26 cellular contexts compared by ENCODE assay signal in genomic region chr7:32169236-32169635, GRCh38.
"Had no signal": no experiment of that assay in that cellular context is flagged by ENCODE, and none has a peak within 500 bp of the region (broad histone marks: within the 10 kb centered on the region; RNA-seq: fewer than 3 reads in every experiment).

No MANE protein-coding gene starts in this region.

- H3K9me3 ChIP-seq: adrenal gland, ascending aorta, gastrocnemius medialis, heart left ventricle had no signal

- H3K27ac ChIP-seq: adrenal gland, ascending aorta, brain microvascular endothelial cell, coronary artery, dorsolateral prefrontal cortex, foreskin keratinocyte, gastrocnemius medialis, heart left ventricle had no signal

- H3K4me1 ChIP-seq: adrenal gland, ascending aorta, gastrocnemius medialis had no signal

- DNase-seq: activated CD4-positive, alpha-beta memory T cell treated with anti-CD3 and anti-CD28 coated beads for 36 hours; activated CD4-positive, alpha-beta T cell treated with anti-CD3 and anti-CD28 coated beads for 36 hours; activated CD4-positive, alpha-beta T cell treated with anti-CD3 and anti-CD28 coated beads, Interleukin-2, amount 10 ng/mL, durations not matched to agents 24 days and 14 days; activated CD4-positive, CD25-positive, alpha-beta regulatory T cell; activated CD4-positive, CD25-positive, alpha-beta regulatory T cell treated with anti-CD3 and anti-CD28 coated beads, Interleukin-2, amount 50 U/mL, for 72 hours; activated CD8-positive, alpha-beta memory T cell treated with anti-CD3 and anti-CD28 coated beads, Interleukin-2, amount 10 ng/mL, durations not matched to agents 7 days and 5 days; activated CD8-positive, alpha-beta memory T cell treated with anti-CD3 and anti-CD28 coated beads, Interleukin-2, amount 50 U/mL, for 4 hours; activated CD8-positive, alpha-beta T cell treated with anti-CD3 and anti-CD28 coated beads, Interleukin-2, amount 10 ng/mL, durations not matched to agents 7 days and 5 days; activated effector memory CD4-positive, alpha-beta T cell treated with anti-CD3 and anti-CD28 coated beads, Interleukin-2, amount 50 U/mL, for 16 hours; activated naive CD4-positive, alpha-beta T cell treated with anti-CD3 and anti-CD28 coated beads for 36 hours; activated naive CD8-positive, alpha-beta T cell treated with anti-CD3 and anti-CD28 coated beads for 36 hours; activated naive CD8-positive, alpha-beta T cell treated with anti-CD3 and anti-CD28 coated beads, Interleukin-2, amount 50 U/mL, for 24 hours; activated T-cell treated with anti-CD3 and anti-CD28 coated beads, Interleukin-2, amount 50 U/mL, for 1 hour; activated T-cell treated with anti-CD3 and anti-CD28 coated beads, Interleukin-2, amount 50 U/mL, for 48 hours; adrenal gland; brain microvascular endothelial cell; dorsolateral prefrontal cortex; effector memory CD4-positive, alpha-beta T cell; endodermal cell; foreskin keratinocyte; gastrocnemius medialis; glutamatergic neuron; heart left ventricle; T-helper 2 cell had no signal

- H3K27me3 ChIP-seq: adrenal gland, ascending aorta, brain microvascular endothelial cell, dorsolateral prefrontal cortex, foreskin keratinocyte, gastrocnemius medialis, heart left ventricle had no signal

- H3K4me3 ChIP-seq: adrenal gland, ascending aorta, coronary artery, dorsolateral prefrontal cortex, gastrocnemius medialis, heart left ventricle had no signal

- H3K36me3 ChIP-seq: adrenal gland, ascending aorta, brain microvascular endothelial cell, gastrocnemius medialis, heart left ventricle had no signal
